8 cellular contexts compared by ENCODE assay signal in the genomic region with DNA sequence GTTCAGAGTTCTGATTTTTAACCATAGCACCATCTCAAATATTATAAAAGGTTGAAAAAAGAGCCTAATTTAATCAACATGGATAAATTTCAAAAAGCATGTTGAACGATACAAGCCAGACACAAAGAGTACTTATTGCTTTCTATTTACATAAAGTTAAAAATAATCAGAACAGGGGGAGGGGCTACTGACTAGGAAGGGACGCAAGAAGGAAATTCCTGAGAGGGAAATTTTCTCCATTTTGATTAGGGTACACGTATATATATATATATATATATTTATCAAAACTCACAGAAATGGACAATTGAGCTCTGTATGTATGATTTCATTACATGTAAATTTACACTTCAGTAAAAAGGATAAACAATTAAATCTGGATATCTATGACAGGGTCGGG. TPM values are rescaled to one million over a fixed set of nuclear protein-coding genes. Genes with fewer than 3 reads are reported as not detected.
A peak's percentile ranks its signal among the peaks of the same experiment; 100 is the strongest.
DNase-seq lines count a peak whose midpoint lies in the region; ATAC-seq and TF ChIP-seq lines count a peak whose summit lies in the region.

No MANE protein-coding gene starts in this region.

- H3K9ac ChIP-seq in parathyroid adenoma: no peak overlapping the region

- no peaks in the 10 kb centered on the region for H3K9me3 ChIP-seq in parathyroid adenoma (ENCODE audit: control insufficient read depth, low read length)

- H3K4me1 ChIP-seq in parathyroid adenoma: no peaks in the 10 kb centered on the region

- H2AFZ ChIP-seq in parathyroid adenoma: peak overlapping the region; percentile 85

- H3K36me3 ChIP-seq in parathyroid adenoma (ENCODE audit: control insufficient read depth, insufficient read depth, low read length): no peaks in the 10 kb centered on the region

- H3K9me3 Mint-ChIP-seq in T-cell: no peaks in the 10 kb centered on the region

- peaks cover 6 to 14% (median 11%) of the 10 kb centered on the region in 3 donors for H3K4me1 Mint-ChIP-seq in T-cell

- H3K4me2 ChIP-seq in parathyroid adenoma (ENCODE audit: low read length): peak overlapping the region; percentile 81

- peak overlapping the region; percentile 88 to 90 (median 88) for H3K4me3 Mint-ChIP-seq in T-cell

- H3K27me3 ChIP-seq in parathyroid adenoma (ENCODE audit: control insufficient read depth, insufficient read depth, low read length): no peaks in the 10 kb centered on the region

- no peak for TF ChIP-seq CTCF in fibroblast of pulmonary artery (IDR thresholded peaks at IDR 0.05; ENCODE audit: low read length, missing control alignments)
- TF ChIP-seq CTCF in parathyroid adenoma (IDR thresholded peaks at IDR 0.05): no peak

- CTCF ChIA-PET in T-cell (lab: Charles Lee): interaction anchor here in 1 of 2 donors (0.6 kb wide), 2 partner anchors 15 to 1572 kb away, joined by 3 to 4 read pairs; a partner anchor contains a TSS

- ATAC-seq in HG02938 (IDR thresholded peaks at IDR 0.05; ENCODE audit: unreplicated experiment) (peak; percentile 8), T-cell (replicated peaks in 1 of 4) (peak in 1 of 4 experiments; percentile 5)

- peaks cover 0 to 4% of the 10 kb centered on the region in 2 donors for H3K27me3 Mint-ChIP-seq in T-cell

- H3K27ac ChIP-seq in parathyroid adenoma: peak overlapping the region; percentile 64

- no peak for DNase-seq in T-cell
- DNase-seq in fibroblast of pulmonary artery (ENCODE audit: low read depth): peak; percentile 42
- DNase-seq in anterior cingulate cortex (lab: John Stamatoyannopoulos, UW): no peak
- no peak for DNase-seq in foreskin melanocyte
- no peak for DNase-seq in globus pallidus (ENCODE audit: low spot score)

- peaks cover 3% of the 10 kb centered on the region for H3K36me3 Mint-ChIP-seq in T-cell

- H3K79me2 ChIP-seq in parathyroid adenoma: no peaks in the 10 kb centered on the region

- peak overlapping the region; percentile 79 to 87 for H3K27ac Mint-ChIP-seq in T-cell

- POLR2A ChIA-PET in T-cell (lab: Charles Lee): interaction anchor here in 1 of 2 donors (0.6 kb wide), 2 partner anchors 8 to 40 kb away, joined by 3 read pairs; no protein-coding TSS in a partner anchor

- H3K4me3 ChIP-seq in GM08714 (ENCODE audit: low read length) (peak overlapping the region; percentile 82), fibroblast of pulmonary artery (replicated peaks; ENCODE audit: low read depth, low read length) (peak overlapping the region; percentile 72), parathyroid adenoma (ENCODE audit: low read depth, low read length) (peak overlapping the region; percentile 74)

RNA-seq across cellular contexts. Expression of a gene that starts 0.5 kb away (rescaled TPM):
- total RNA-seq in T-cell: 1 to 10 TPM; 4.8 to 8.0 (median 6.0) TPM

RNA-seq across cellular contexts. Expression of a gene that starts 16.9 kb away (rescaled TPM):
- 1 to 10 TPM in 4 of 5 donors, under 1 TPM in 1; 0.61 to 2.4 (median 1.3) TPM for total RNA-seq in T-cell
